ENCODE assay signal across 15 cellular contexts in genomic region chr9:128107971-128108783, GRCh38. TPM values are rescaled to one million over a fixed set of nuclear protein-coding genes. Genes with fewer than 3 reads are reported as not detected.
A peak's percentile ranks its signal among the peaks of the same experiment; 100 is the strongest.
DNase-seq lines count a peak whose midpoint lies in the region; ATAC-seq and TF ChIP-seq lines count a peak whose summit lies in the region.
"Had no signal": no experiment of that assay in that cellular context is flagged by ENCODE, and none has a peak within 500 bp of the region (broad histone marks: within the 10 kb centered on the region; RNA-seq: fewer than 3 reads in every experiment).

No MANE protein-coding gene starts in this region.

- H3K79me2 ChIP-seq in OCI-LY7 (ENCODE audit: insufficient read depth, low read depth, low read length) = no peaks in the 10 kb centered on the region

- H3K4me2 ChIP-seq in OCI-LY7 (ENCODE audit: low read length) = no peak overlapping the region
- H3K4me2 ChIP-seq: PC-9 had no signal

- no peak overlapping the region for H3K4me3 Mint-ChIP-seq in activated CD4-positive, alpha-beta memory T cell treated with anti-CD3 and anti-CD28 coated beads for 36 hours
- no peak overlapping the region for H3K4me3 Mint-ChIP-seq in activated CD4-positive, alpha-beta memory T cell treated with anti-CD3 and anti-CD28 coated beads, Interleukin-2, amount 10 ng/mL, durations not matched to agents 7 days and 5 days
- H3K4me3 Mint-ChIP-seq in endothelial cell (ENCODE audit: unreplicated experiment) = no peak overlapping the region

- no peaks in the 10 kb centered on the region for H4K20me1 ChIP-seq in OCI-LY7 (ENCODE audit: insufficient read depth, low read length)

- no peaks in the 10 kb centered on the region for H3K27me3 Mint-ChIP-seq in activated CD4-positive, alpha-beta memory T cell treated with anti-CD3 and anti-CD28 coated beads for 36 hours
- H3K27me3 Mint-ChIP-seq in activated CD4-positive, alpha-beta memory T cell treated with anti-CD3 and anti-CD28 coated beads, Interleukin-2, amount 10 ng/mL, durations not matched to agents 7 days and 5 days = no peaks in the 10 kb centered on the region
- peaks cover 4% of the 10 kb centered on the region for H3K27me3 Mint-ChIP-seq in endothelial cell (ENCODE audit: unreplicated experiment)

- POLR2A ChIA-PET in activated CD4-positive, alpha-beta memory T cell treated with anti-CD3 and anti-CD28 coated beads for 36 hours (lab: Charles Lee) = interaction anchor here (1.5 kb wide), 1 partner anchor 11 kb away, joined by 3 read pairs; no protein-coding TSS in a partner anchor
- POLR2A ChIA-PET in activated CD4-positive, alpha-beta memory T cell treated with anti-CD3 and anti-CD28 coated beads, Interleukin-2, amount 10 ng/mL, durations not matched to agents 7 days and 5 days (lab: Charles Lee) = interaction anchor here (0.6 to 1.2 kb wide), 3 partner anchors 8 to 51 kb away, joined by 3 to 4 read pairs (median 3); partner anchors contain the start of gene BBLN
- POLR2A ChIA-PET in OCI-LY7 (lab: Charles Lee) = no interaction called here

- H3K27ac Mint-ChIP-seq in activated CD4-positive, alpha-beta memory T cell treated with anti-CD3 and anti-CD28 coated beads for 36 hours = peak overlapping the region; percentile 31
- no peak overlapping the region for H3K27ac Mint-ChIP-seq in activated CD4-positive, alpha-beta memory T cell treated with anti-CD3 and anti-CD28 coated beads, Interleukin-2, amount 10 ng/mL, durations not matched to agents 7 days and 5 days
- peak overlapping the region; percentile 24 for H3K27ac Mint-ChIP-seq in endothelial cell (ENCODE audit: unreplicated experiment)

- intact Hi-C loops in activated CD4-positive, alpha-beta memory T cell treated with anti-CD3 and anti-CD28 coated beads for 36 hours (cut with micrococcal nuclease) = no loop called here
- intact Hi-C loops in OCI-LY7 (cut with micrococcal nuclease; ENCODE audit: unreplicated experiment) (no loop called here), sciatic nerve (cut with DNase I) (no loop called here)

- CTCF ChIA-PET in activated CD4-positive, alpha-beta memory T cell treated with anti-CD3 and anti-CD28 coated beads for 36 hours (lab: Charles Lee) = interaction anchor here (0.6 to 2.9 kb wide), 3 partner anchors 10 to 697 kb away, joined by 3 to 13 read pairs (median 3); no protein-coding TSS in a partner anchor
- CTCF ChIA-PET in activated CD4-positive, alpha-beta memory T cell treated with anti-CD3 and anti-CD28 coated beads, Interleukin-2, amount 10 ng/mL, durations not matched to agents 7 days and 5 days (lab: Charles Lee) = interaction anchor here (0.6 to 1.2 kb wide), 3 partner anchors 9 to 26 kb away, joined by 3 to 4 read pairs (median 3); no protein-coding TSS in a partner anchor
- CTCF ChIA-PET in OCI-LY7 (lab: Charles Lee; ENCODE audit: unreplicated experiment) = no interaction called here

- no peaks in the 10 kb centered on the region for H3K9me3 Mint-ChIP-seq in activated CD4-positive, alpha-beta memory T cell treated with anti-CD3 and anti-CD28 coated beads for 36 hours
- no peaks in the 10 kb centered on the region for H3K9me3 Mint-ChIP-seq in activated CD4-positive, alpha-beta memory T cell treated with anti-CD3 and anti-CD28 coated beads, Interleukin-2, amount 10 ng/mL, durations not matched to agents 7 days and 5 days
- H3K9me3 Mint-ChIP-seq in endothelial cell (ENCODE audit: unreplicated experiment) = no peaks in the 10 kb centered on the region
- H3K9me3 Mint-ChIP-seq: CD14-positive monocyte had no signal

- peaks cover 84% of the 10 kb centered on the region for H3K36me3 ChIP-seq in OCI-LY7 (ENCODE audit: insufficient read depth, low read length)

- H3K4me3 ChIP-seq in OCI-LY7 (ENCODE audit: low read depth, low read length, poor library complexity, severe bottlenecking) = no peak overlapping the region
- H3K4me3 ChIP-seq: PC-9, thyroid gland had no signal

- H3K27ac ChIP-seq in OCI-LY7 (ENCODE audit: low read depth, low read length, poor library complexity, severe bottlenecking) = no peak overlapping the region
- H3K27ac ChIP-seq: PC-9, thyroid gland had no signal

- peaks cover 4% of the 10 kb centered on the region for H3K4me1 ChIP-seq in OCI-LY7 (ENCODE audit: insufficient read depth, low read length, poor library complexity, severe bottlenecking)

- no peaks in the 10 kb centered on the region for H3K9me3 ChIP-seq in OCI-LY7 (ENCODE audit: low read length)
- H3K9me3 ChIP-seq: thyroid gland had no signal

- H3K36me3 Mint-ChIP-seq in activated CD4-positive, alpha-beta memory T cell treated with anti-CD3 and anti-CD28 coated beads for 36 hours = peaks cover 25% of the 10 kb centered on the region
- H3K36me3 Mint-ChIP-seq in activated CD4-positive, alpha-beta memory T cell treated with anti-CD3 and anti-CD28 coated beads, Interleukin-2, amount 10 ng/mL, durations not matched to agents 7 days and 5 days (ENCODE audit: low read depth) = peaks cover 46% of the 10 kb centered on the region
- peaks cover 15% of the 10 kb centered on the region for H3K36me3 Mint-ChIP-seq in endothelial cell (ENCODE audit: low read depth, unreplicated experiment)

- TF ChIP-seq CTCF in OCI-LY7 (conservative IDR thresholded peaks at IDR 0.05; ENCODE audit: low read length) (no peak), endothelial cell (IDR thresholded peaks at IDR 0.05; ENCODE audit: unreplicated experiment) (no peak)

- peak; percentile 10 for ATAC-seq in sciatic nerve
- ATAC-seq in HG02884 (IDR thresholded peaks at IDR 0.05; ENCODE audit: unreplicated experiment) = no peak
- no peak for ATAC-seq in HG03039 (IDR thresholded peaks at IDR 0.05; ENCODE audit: unreplicated experiment)

- H2AFZ ChIP-seq in OCI-LY7 (ENCODE audit: low read length) = no peak overlapping the region
- H2AFZ ChIP-seq: PC-9 had no signal

- TSS peak; percentile 59 for BruUV-seq in OCI-LY7 (replicated peaks; lab: Mats Ljungman, UMichigan)

- H3K9me2 ChIP-seq in OCI-LY7 (ENCODE audit: insufficient read depth, low read length) = no peaks in the 10 kb centered on the region

- DNase-seq in activated CD4-positive, alpha-beta memory T cell treated with anti-CD3 and anti-CD28 coated beads for 36 hours = no peak
- no peak for DNase-seq in activated CD4-positive, alpha-beta memory T cell treated with anti-CD3 and anti-CD28 coated beads, Interleukin-2, amount 10 ng/mL, durations not matched to agents 7 days and 5 days
- no peak for DNase-seq in OCI-LY7 (ENCODE audit: low spot score)
- no peak for DNase-seq in endothelial cell (ENCODE audit: low spot score)
- DNase-seq in sciatic nerve (ENCODE audit: low spot score) = no peak
- DNase-seq in NCI-H1694 treated with DMSO at 0.1 percent for 48 hours (lab: John Stamatoyannopoulos, UW) = no peak
- DNase-seq: effector memory CD4-positive, alpha-beta T cell; NCI-H2081 treated with DMSO at 0.1 percent for 48 hours; PC-9; stimulated activated CD4-positive, alpha-beta T cell treated with anti-CD3 and anti-CD28 coated beads, Interleukin-2, amount 100 ng/mL, for 24 hours; thyroid gland had no signal

- H3K4me1 Mint-ChIP-seq in activated CD4-positive, alpha-beta memory T cell treated with anti-CD3 and anti-CD28 coated beads for 36 hours (ENCODE audit: low read depth) = peaks cover 5% of the 10 kb centered on the region
- H3K4me1 Mint-ChIP-seq in activated CD4-positive, alpha-beta memory T cell treated with anti-CD3 and anti-CD28 coated beads, Interleukin-2, amount 10 ng/mL, durations not matched to agents 7 days and 5 days = peaks cover 10% of the 10 kb centered on the region
- no peaks in the 10 kb centered on the region for H3K4me1 Mint-ChIP-seq in endothelial cell (ENCODE audit: unreplicated experiment)
- H3K4me1 Mint-ChIP-seq: CD14-positive monocyte had no signal

RNA-seq across cellular contexts. Expression of gene PTGES2, which starts 19.4 kb away (rescaled TPM):
- total RNA-seq in activated CD4-positive, alpha-beta memory T cell treated with anti-CD3 and anti-CD28 coated beads for 36 hours = 10 to 100 TPM; 43.4 to 43.6 TPM
- total RNA-seq in activated CD4-positive, alpha-beta memory T cell treated with anti-CD3 and anti-CD28 coated beads, Interleukin-2, amount 10 ng/mL, durations not matched to agents 7 days and 5 days = 10 to 100 TPM; 35.6 to 38.1 TPM
- 67.4 and 68.1 TPM in 2 replicates for total RNA-seq in OCI-LY7 (2014; rRNA removed; shearing (Covaris generic))
- total RNA-seq in OCI-LY7 (2022) = 59.2 and 76.3 TPM in 2 replicates
- 39.8 TPM for total RNA-seq in endothelial cell (ENCODE audit: unreplicated experiment)
- 33.8 TPM for total RNA-seq in sciatic nerve

RNA-seq across cellular contexts. Expression of gene SLC25A25, which starts 40.1 kb away (rescaled TPM):
- 10 to 100 TPM; 17.1 to 17.3 TPM for total RNA-seq in activated CD4-positive, alpha-beta memory T cell treated with anti-CD3 and anti-CD28 coated beads for 36 hours
- total RNA-seq in activated CD4-positive, alpha-beta memory T cell treated with anti-CD3 and anti-CD28 coated beads, Interleukin-2, amount 10 ng/mL, durations not matched to agents 7 days and 5 days = 10 to 100 TPM; 21.3 to 22.2 TPM
- total RNA-seq in OCI-LY7 (2014; rRNA removed; shearing (Covaris generic)) = 21.4 and 23.7 TPM in 2 replicates
- 17.6 and 20.2 TPM in 2 replicates for total RNA-seq in OCI-LY7 (2022)
- 8.5 TPM for total RNA-seq in endothelial cell (ENCODE audit: unreplicated experiment)
- total RNA-seq in sciatic nerve = 21.0 TPM

RNA-seq across cellular contexts. Expression of gene NAIF1, which starts 41.1 kb away (rescaled TPM):
- 10 to 100 TPM; 10.2 to 14.5 TPM for total RNA-seq in activated CD4-positive, alpha-beta memory T cell treated with anti-CD3 and anti-CD28 coated beads for 36 hours
- 10 to 100 TPM; 12.0 to 14.1 TPM for total RNA-seq in activated CD4-positive, alpha-beta memory T cell treated with anti-CD3 and anti-CD28 coated beads, Interleukin-2, amount 10 ng/mL, durations not matched to agents 7 days and 5 days
- total RNA-seq in OCI-LY7 (2014; rRNA removed; shearing (Covaris generic)) = 8.6 TPM in 2 replicates
- total RNA-seq in OCI-LY7 (2022) = 14.8 and 14.9 TPM in 2 replicates
- 9.9 TPM for total RNA-seq in endothelial cell (ENCODE audit: unreplicated experiment)
- 7.8 TPM for total RNA-seq in sciatic nerve

RNA-seq across cellular contexts. Expression of gene LCN2, which starts 41.1 kb away (rescaled TPM):
- total RNA-seq in activated CD4-positive, alpha-beta memory T cell treated with anti-CD3 and anti-CD28 coated beads for 36 hours = not detected
- not detected for total RNA-seq in activated CD4-positive, alpha-beta memory T cell treated with anti-CD3 and anti-CD28 coated beads, Interleukin-2, amount 10 ng/mL, durations not matched to agents 7 days and 5 days
- total RNA-seq in OCI-LY7 (2014; rRNA removed; shearing (Covaris generic)) = not detected in 2 replicates
- total RNA-seq in OCI-LY7 (2022) (not detected in 2 replicates), endothelial cell (ENCODE audit: unreplicated experiment) (not detected), sciatic nerve (6.0 TPM)
- total RNA-seq: myocyte had no signal

RNA-seq across cellular contexts. Expression of gene BBLN, which starts 51.9 kb away (rescaled TPM):
- 10 to 100 TPM; 86.9 to 90.1 TPM for total RNA-seq in activated CD4-positive, alpha-beta memory T cell treated with anti-CD3 and anti-CD28 coated beads for 36 hours
- 10 to 100 TPM; 91.3 to 94.1 TPM for total RNA-seq in activated CD4-positive, alpha-beta memory T cell treated with anti-CD3 and anti-CD28 coated beads, Interleukin-2, amount 10 ng/mL, durations not matched to agents 7 days and 5 days
- 82.0 and 104 TPM in 2 replicates for total RNA-seq in OCI-LY7 (2014; rRNA removed; shearing (Covaris generic))
- total RNA-seq in OCI-LY7 (2022) (66.9 and 67.5 TPM in 2 replicates), endothelial cell (ENCODE audit: unreplicated experiment) (62.1 TPM), sciatic nerve (42.1 TPM)
